ENCODE assay signal across 8 cellular contexts in the genomic region with DNA sequence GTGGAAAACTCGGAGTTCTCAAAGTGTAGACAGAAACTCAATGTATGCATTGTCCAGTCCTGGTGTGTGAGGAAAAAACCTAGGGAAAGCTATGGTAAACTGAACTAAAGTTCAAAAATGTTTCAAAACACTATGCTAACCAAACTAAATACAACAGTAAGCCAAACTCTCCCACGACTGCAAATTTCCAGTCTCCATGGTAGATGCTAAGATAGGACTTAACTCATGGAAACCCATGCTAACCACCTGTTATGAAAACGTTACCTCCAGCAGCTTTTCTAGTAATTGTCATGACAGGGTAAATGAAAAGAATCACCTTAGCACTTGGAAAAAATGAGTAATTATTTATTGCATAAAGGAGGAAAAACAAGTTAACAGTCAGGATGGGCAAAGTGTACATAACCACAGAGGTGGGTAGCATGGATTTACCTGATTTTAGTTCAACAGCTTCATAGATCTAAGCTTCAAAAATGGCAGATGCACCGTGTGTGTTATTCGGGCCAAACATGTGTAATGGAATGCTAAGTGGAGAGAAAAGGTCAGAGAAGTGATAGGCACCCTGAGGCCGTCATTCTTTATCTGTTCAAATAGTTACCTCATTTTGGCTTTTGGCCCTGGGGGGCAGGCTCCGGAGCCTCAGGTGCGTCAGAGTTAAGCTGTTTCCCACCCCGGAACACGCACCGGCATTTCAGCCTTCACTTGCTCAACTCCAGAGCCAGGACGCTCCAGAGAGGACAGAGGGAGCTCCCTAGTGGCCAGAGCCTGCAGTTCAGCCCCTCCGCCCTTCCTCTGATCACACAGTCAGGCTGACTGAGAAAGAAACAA.
DNase-seq lines count a peak whose midpoint lies in the region; TF ChIP-seq lines count a peak whose summit lies in the region.

No MANE protein-coding gene starts in this region.

- no peaks in the 10 kb centered on the region for H3K9me3 Mint-ChIP-seq in activated naive CD4-positive, alpha-beta T cell treated with anti-CD3 and anti-CD28 coated beads, Interleukin-2, amount 10 ng/mL, durations not matched to agents 7 days and 5 days
- no peaks in the 10 kb centered on the region for H3K9me3 Mint-ChIP-seq in glutamatergic neuron (ENCODE audit: unreplicated experiment)
- H3K9me3 Mint-ChIP-seq in type B pancreatic cell: no peaks in the 10 kb centered on the region

- H3K4me2 ChIP-seq in Loucy (ENCODE audit: low read depth, low read length, poor library complexity, severe bottlenecking): peak overlapping the region; percentile 48

- CTCF ChIA-PET in activated naive CD4-positive, alpha-beta T cell treated with anti-CD3 and anti-CD28 coated beads, Interleukin-2, amount 10 ng/mL, durations not matched to agents 7 days and 5 days (lab: Charles Lee): interaction anchor here (0.6 to 2.9 kb wide), 35 partner anchors 8 to 1464 kb away, joined by 3 to 53 read pairs (median 4); a partner anchor contains a TSS

- H3K4me3 ChIP-seq in HAP-1: peak overlapping the region; percentile 15
- peak overlapping the region; percentile 46 for H3K4me3 ChIP-seq in Loucy (ENCODE audit: low read length, poor library complexity, severe bottlenecking)
- H3K4me3 ChIP-seq in SK-N-MC: 0 out of 2 replicates have a peak overlapping the region, but pooled peaks have one; percentile 13

- H3K79me2 ChIP-seq in Loucy (ENCODE audit: insufficient read depth, low read length): no peaks in the 10 kb centered on the region

- peaks cover 29% of the 10 kb centered on the region for H3K4me1 Mint-ChIP-seq in activated naive CD4-positive, alpha-beta T cell treated with anti-CD3 and anti-CD28 coated beads, Interleukin-2, amount 10 ng/mL, durations not matched to agents 7 days and 5 days
- H3K4me1 Mint-ChIP-seq in glutamatergic neuron (ENCODE audit: low read depth, unreplicated experiment) (no peaks in the 10 kb centered on the region), type B pancreatic cell (ENCODE audit: unreplicated experiment) (no peaks in the 10 kb centered on the region)

- peak overlapping the region; percentile 30 for H3K27ac Mint-ChIP-seq in activated naive CD4-positive, alpha-beta T cell treated with anti-CD3 and anti-CD28 coated beads, Interleukin-2, amount 10 ng/mL, durations not matched to agents 7 days and 5 days
- H3K27ac Mint-ChIP-seq in glutamatergic neuron (ENCODE audit: unreplicated experiment) (no peak overlapping the region), type B pancreatic cell (peak overlapping the region; percentile 82)

- H3K4me1 ChIP-seq in HAP-1: peaks cover 5% of the 10 kb centered on the region
- H3K4me1 ChIP-seq in Loucy (ENCODE audit: insufficient read depth, low read length, poor library complexity, severe bottlenecking): no peaks in the 10 kb centered on the region

- TF ChIP-seq CTCF in Loucy (conservative IDR thresholded peaks at IDR 0.05; ENCODE audit: low read length) (peak; percentile 93), glutamatergic neuron (IDR thresholded peaks at IDR 0.05; ENCODE audit: partially characterized antibody, unreplicated experiment) (peak; percentile 75), type B pancreatic cell (conservative IDR thresholded peaks at IDR 0.05) (peak; percentile 89)

- H3F3A ChIP-seq in Loucy (ENCODE audit: low read depth): no peaks in the 10 kb centered on the region

- H3K9ac ChIP-seq in Loucy (ENCODE audit: low read depth, low read length, poor library complexity, severe bottlenecking): no peak overlapping the region
- H3K9ac ChIP-seq in SK-N-MC (ENCODE audit: insufficient read length): no peak overlapping the region

- no peaks in the 10 kb centered on the region for H3K9me3 ChIP-seq in HAP-1
- no peaks in the 10 kb centered on the region for H3K9me3 ChIP-seq in Loucy (ENCODE audit: insufficient read depth, low read depth, low read length)
- H3K9me3 ChIP-seq in SK-N-MC (ENCODE audit: low read depth, low read length): no peaks in the 10 kb centered on the region

- no peaks in the 10 kb centered on the region for H3K36me3 ChIP-seq in HAP-1 (replicated peaks)
- no peaks in the 10 kb centered on the region for H3K36me3 ChIP-seq in Loucy (ENCODE audit: insufficient read depth, low read length)
- no peaks in the 10 kb centered on the region for H3K36me3 ChIP-seq in SK-N-MC (ENCODE audit: insufficient read depth, low read length)

- peak overlapping the region; percentile 84 for H2AFZ ChIP-seq in Loucy (ENCODE audit: low read length)

- no peaks in the 10 kb centered on the region for H3K36me3 Mint-ChIP-seq in activated naive CD4-positive, alpha-beta T cell treated with anti-CD3 and anti-CD28 coated beads, Interleukin-2, amount 10 ng/mL, durations not matched to agents 7 days and 5 days
- no peaks in the 10 kb centered on the region for H3K36me3 Mint-ChIP-seq in glutamatergic neuron (ENCODE audit: unreplicated experiment)
- H3K36me3 Mint-ChIP-seq in type B pancreatic cell: peaks cover 6% of the 10 kb centered on the region

- H3K4me3 Mint-ChIP-seq in activated naive CD4-positive, alpha-beta T cell treated with anti-CD3 and anti-CD28 coated beads, Interleukin-2, amount 10 ng/mL, durations not matched to agents 7 days and 5 days: peak overlapping the region; percentile 18
- no peak overlapping the region for H3K4me3 Mint-ChIP-seq in glutamatergic neuron (ENCODE audit: unreplicated experiment)
- peak overlapping the region; percentile 75 for H3K4me3 Mint-ChIP-seq in type B pancreatic cell

- no peaks in the 10 kb centered on the region for H3K27me3 Mint-ChIP-seq in activated naive CD4-positive, alpha-beta T cell treated with anti-CD3 and anti-CD28 coated beads, Interleukin-2, amount 10 ng/mL, durations not matched to agents 7 days and 5 days
- no peaks in the 10 kb centered on the region for H3K27me3 Mint-ChIP-seq in glutamatergic neuron (ENCODE audit: unreplicated experiment)
- no peaks in the 10 kb centered on the region for H3K27me3 Mint-ChIP-seq in type B pancreatic cell

- DNase-seq in GM03348 (ENCODE audit: low spot score) (peak; percentile 92), HAP-1 (ENCODE audit: low spot score in 2 of 2) (peak; percentile 86 to 92), SK-N-MC (ENCODE audit: low read depth, low spot score) (peak; percentile 34), glutamatergic neuron (peak; percentile 87), pons (ENCODE audit: low spot score) (peak; percentile 85), type B pancreatic cell (ENCODE audit: extremely low spot score, unreplicated experiment) (peak; percentile 80)
- DNase-seq in activated naive CD4-positive, alpha-beta T cell treated with anti-CD3 and anti-CD28 coated beads, Interleukin-2, amount 10 ng/mL, durations not matched to agents 7 days and 5 days: peak; percentile 91

- no peaks in the 10 kb centered on the region for H3K9me2 ChIP-seq in Loucy (replicated peaks; ENCODE audit: low read depth, low read length)

- H3K27me3 ChIP-seq in HAP-1 (ENCODE audit: low read depth): no peaks in the 10 kb centered on the region
- no peaks in the 10 kb centered on the region for H3K27me3 ChIP-seq in Loucy (ENCODE audit: insufficient read depth, low read length, poor library complexity, severe bottlenecking)

- in situ Hi-C loops in HAP-1 (cut with MboI; ENCODE audit: low sequenced_read_pairs): loop anchor here (25.0 kb wide), 1 partner anchor 522 kb away; no protein-coding TSS in a partner anchor

- H4K20me1 ChIP-seq in Loucy (ENCODE audit: insufficient read depth, low read length, poor library complexity, severe bottlenecking): no peaks in the 10 kb centered on the region

- no peak overlapping the region for H3K27ac ChIP-seq in SK-N-MC

Comparison
In these comparisons a context has a peak if more than half of its experiments do, and no peak if none do; other contexts are left out.
1. DNase-seq: peak in every context shown above with its lines; median percentile 92 in GM03348; 91 in activated naive CD4-positive, alpha-beta T cell treated with anti-CD3 and anti-CD28 coated beads, Interleukin-2, amount 10 ng/mL, durations not matched to agents 7 days and 5 days; 89 in HAP-1; 87 in glutamatergic neuron; 85 in pons; 80 in type B pancreatic cell; 34 in SK-N-MC.